In genomic region chr4:74628808-74629616, GRCh38 we compare ENCODE assay signal across 12 cellular contexts.
DNase-seq lines count a peak whose midpoint lies in the region; ATAC-seq and TF ChIP-seq lines count a peak whose summit lies in the region.
"Had no signal": no experiment of that assay in that cellular context is flagged by ENCODE, and none has a peak within 500 bp of the region (broad histone marks: within the 10 kb centered on the region; RNA-seq: fewer than 3 reads in every experiment).

No MANE protein-coding gene starts in this region.

- H4K20me1 ChIP-seq in OCI-LY3 (ENCODE audit: insufficient read depth, low read length): no peaks in the 10 kb centered on the region

- no peaks in the 10 kb centered on the region for H3K27me3 Mint-ChIP-seq in CD14-positive monocyte (ENCODE audit: low read depth in 3 of 3)
- H3K27me3 Mint-ChIP-seq: T-helper 17 cell had no signal

- no peaks in the 10 kb centered on the region for H3K27me3 ChIP-seq in OCI-LY3 (ENCODE audit: low read depth, low read length)

- peak; percentile 57 for ATAC-seq in HG02884 (IDR thresholded peaks at IDR 0.05; ENCODE audit: unreplicated experiment)
- no peak for ATAC-seq in GM18873 (IDR thresholded peaks at IDR 0.05; ENCODE audit: low FRiP score, unreplicated experiment)
- ATAC-seq in GM19452 (IDR thresholded peaks at IDR 0.05; ENCODE audit: unreplicated experiment): no peak
- ATAC-seq: GM23338, T-helper 17 cell had no signal

- TF ChIP-seq CTCF in CD14-positive monocyte (IDR thresholded peaks at IDR 0.05): no peak
- no peak for TF ChIP-seq CTCF in OCI-LY3 (IDR thresholded peaks at IDR 0.05; ENCODE audit: low read depth, low read length)
- TF ChIP-seq CTCF in fibroblast of villous mesenchyme (IDR thresholded peaks at IDR 0.05; ENCODE audit: insufficient read depth, low read depth, low read length): no peak

- H3K36me3 Mint-ChIP-seq in CD14-positive monocyte: no peaks in the 10 kb centered on the region

- H3K27ac Mint-ChIP-seq in CD14-positive monocyte: peak overlapping the region; percentile 61 to 90 (median 87)
- H3K27ac Mint-ChIP-seq: GM23338, T-helper 17 cell had no signal

- peaks cover 10% of the 10 kb centered on the region for H3K4me1 ChIP-seq in OCI-LY3 (ENCODE audit: low read length)

- no peaks in the 10 kb centered on the region for H3K79me2 ChIP-seq in OCI-LY3 (ENCODE audit: low read length)

- H3K4me1 Mint-ChIP-seq in CD14-positive monocyte: peaks cover 55% of the 10 kb centered on the region

- H3K4me3 ChIP-seq in OCI-LY3 (ENCODE audit: low read length): no peak overlapping the region
- no peak overlapping the region for H3K4me3 ChIP-seq in fibroblast of villous mesenchyme (ENCODE audit: low read depth, low read length)
- H3K4me3 ChIP-seq: GM23338 had no signal

- no peak overlapping the region for H2AFZ ChIP-seq in OCI-LY3 (ENCODE audit: low read depth, low read length)
- H2AFZ ChIP-seq: GM23338 had no signal

- no peak overlapping the region for H3K4me3 Mint-ChIP-seq in CD14-positive monocyte
- H3K4me3 Mint-ChIP-seq: GM23338, T-helper 17 cell had no signal

- intact Hi-C loops in CD14-positive monocyte (cut with micrococcal nuclease) (loop anchor here (5.0 to 10.0 kb wide), 2 partner anchors 33 to 304 kb away; no protein-coding TSS in a partner anchor), posterior cingulate gyrus (cut with DNase I) (no loop called here)

- no peaks in the 10 kb centered on the region for H3K9me3 Mint-ChIP-seq in CD14-positive monocyte
- H3K9me3 Mint-ChIP-seq: GM23338 had no signal

- H3K27ac ChIP-seq in OCI-LY3 (ENCODE audit: low read length): no peak overlapping the region

- H3K36me3 ChIP-seq in OCI-LY3 (replicated peaks; ENCODE audit: low read depth, low read length): no peaks in the 10 kb centered on the region

- DNase-seq in CD14-positive monocyte (ENCODE audit: low spot score) (peak; percentile 72), fibroblast of villous mesenchyme (ENCODE audit: low read depth) (peak; percentile 69), posterior cingulate gyrus (no peak), NCI-H524 (lab: John Stamatoyannopoulos, UW) (no peak)
- DNase-seq: hypothalamus, NCI-H524 treated with DMSO at 0.1 percent for 48 hours, T-helper 17 cell had no signal

- H3K9ac ChIP-seq in OCI-LY3 (ENCODE audit: low read length): no peak overlapping the region

- H3K9me3 ChIP-seq in OCI-LY3 (ENCODE audit: insufficient read depth, low read length): no peaks in the 10 kb centered on the region

- peak overlapping the region; percentile 30 for H3K4me2 ChIP-seq in OCI-LY3 (ENCODE audit: low read length)
- H3K4me2 ChIP-seq: GM23338 had no signal

Comparison
In these comparisons a context has a peak if more than half of its experiments do, and no peak if none do; other contexts are left out.
1. DNase-seq: peak in CD14-positive monocyte (single experiment) and fibroblast of villous mesenchyme (single experiment); none in posterior cingulate gyrus (0 of 10) and NCI-H524 (0 of 2).